In genomic region chr14:73717247-73717646, GRCh38 we compare ENCODE assay signal across 15 cellular contexts. TPM values are rescaled to one million over a fixed set of nuclear protein-coding genes. Genes with fewer than 3 reads are reported as not detected.
DNase-seq lines count a peak whose midpoint lies in the region; ATAC-seq, FAIRE-seq and TF ChIP-seq lines count a peak whose summit lies in the region.
"Had no signal": no experiment of that assay in that cellular context is flagged by ENCODE, and none has a peak within 500 bp of the region (broad histone marks: within the 10 kb centered on the region; RNA-seq: fewer than 3 reads in every experiment).

No MANE protein-coding gene starts in this region.

- peak overlapping the region; percentile 29 for H3K4me2 ChIP-seq in neuronal stem cell (ENCODE audit: insufficient read depth, low read length, poor library complexity, severe bottlenecking)

- H2BK5ac ChIP-seq in neuronal stem cell (ENCODE audit: low read length): no peak overlapping the region

- H3K27ac ChIP-seq in dorsolateral prefrontal cortex (peak overlapping the region in 55 of 59 donors; percentile 27 to 99 (median 90)), neuronal stem cell (replicated peaks; ENCODE audit: low read length) (no peak overlapping the region)
- H3K27ac ChIP-seq: body of pancreas, lower lobe of right lung had no signal

- no peak overlapping the region for H2BK120ac ChIP-seq in neuronal stem cell (ENCODE audit: low read depth, low read length)

- H3K14ac ChIP-seq in neuronal stem cell (ENCODE audit: low read length): no peak overlapping the region

- peak; percentile 10 for DNase-seq in D721Med (ENCODE audit: insufficient read length, low spot score)
- DNase-seq in M059J (ENCODE audit: low read depth): peak; percentile 34
- peak in 1 of 10 donors; percentile 5 for DNase-seq in dorsolateral prefrontal cortex
- no peak for DNase-seq in neuronal stem cell (ENCODE audit: low spot score)
- no peak for DNase-seq in DMS53 (lab: John Stamatoyannopoulos, UW)
- DNase-seq in NCI-H128 (lab: John Stamatoyannopoulos, UW; ENCODE audit: unreplicated experiment): no peak
- DNase-seq: Caco-2; KG1; lower lobe of right lung; NCI-H524; stimulated activated CD8-positive, alpha-beta memory T cell treated with anti-CD3 and anti-CD28 coated beads, Interleukin-4, amount 100 ng/mL, for 48 hours; T-cell had no signal

- H2AK5ac ChIP-seq in neuronal stem cell (ENCODE audit: low read depth, low read length): peak overlapping the region; percentile 40

- H4K8ac ChIP-seq in neuronal stem cell (ENCODE audit: low read depth, low read length): no peak overlapping the region

- FAIRE-seq in D721Med (lab: Jason Lieb, UNC): no peak

- H2BK12ac ChIP-seq in neuronal stem cell (ENCODE audit: low read length): no peak overlapping the region

- ATAC-seq in HG03571 (IDR thresholded peaks at IDR 0.05; ENCODE audit: unreplicated experiment) (no peak), GM21390 (IDR thresholded peaks at IDR 0.05; ENCODE audit: unreplicated experiment) (no peak)
- ATAC-seq: body of pancreas, lower lobe of right lung, T-cell had no signal

- WGBS in neuronal stem cell (ENCODE audit: extremely low coverage in 2 of 2, insufficient read length in 2 of 2, insufficient replicate concordance in 1 of 2), 2 donors: no CpG with 5 or more reads among the region's 2 CpGs

- H3K27me3 ChIP-seq in dorsolateral prefrontal cortex (no peaks in the 10 kb centered on the region), neuronal stem cell (ENCODE audit: control insufficient read depth in 3 of 3, insufficient read depth in 3 of 3, low read depth in 1 of 3, low read length in 3 of 3) (no peaks in the 10 kb centered on the region)
- H3K27me3 ChIP-seq: body of pancreas had no signal

- no peak overlapping the region for H2AFZ ChIP-seq in neuronal stem cell (ENCODE audit: low read length)

- intact Hi-C loops in dorsolateral prefrontal cortex (cut with DNase I): loop anchor here in 1 of 2 donors (5.0 to 10.0 kb wide), 2 partner anchors 40 to 222 kb away; partner anchors contain the start of gene RIOX1

- no peak overlapping the region for H3K4ac ChIP-seq in neuronal stem cell (ENCODE audit: low read length)

- H3K79me1 ChIP-seq in neuronal stem cell (ENCODE audit: low read depth, low read length): peaks cover 6% of the 10 kb centered on the region

- peaks cover 15 to 24% of the 10 kb centered on the region in 2 donors for H3K4me1 ChIP-seq in neuronal stem cell (ENCODE audit: control insufficient read depth in 2 of 2, insufficient read depth in 1 of 2, low read depth in 1 of 2, low read length in 2 of 2)

- no peak overlapping the region for H3K18ac ChIP-seq in neuronal stem cell (ENCODE audit: low read length)

- H3K4me3 ChIP-seq in dorsolateral prefrontal cortex: peak overlapping the region in 43 of 59 donors; percentile 19 to 93 (median 51)
- peak overlapping the region in 1 of 2 donors; percentile 24 for H3K4me3 ChIP-seq in neuronal stem cell (ENCODE audit: low read length in 2 of 2)
- H3K4me3 ChIP-seq: body of pancreas, lower lobe of right lung had no signal

- H3K36me3 ChIP-seq in neuronal stem cell (replicated peaks in 1 of 2; ENCODE audit: control insufficient read depth in 2 of 2, insufficient read depth in 2 of 2, low read length in 2 of 2): peaks cover 4 to 63% of the 10 kb centered on the region in 2 donors

- no peak overlapping the region for H3K9ac ChIP-seq in neuronal stem cell (ENCODE audit: low read depth, low read length, poor library complexity)

- H3K23ac ChIP-seq in neuronal stem cell (ENCODE audit: low read depth, low read length, poor library complexity): no peak overlapping the region

- peaks cover 0 to 2% of the 10 kb centered on the region in 2 donors for H3K9me3 ChIP-seq in neuronal stem cell (replicated peaks in 1 of 2; ENCODE audit: control insufficient read depth in 2 of 2, insufficient read depth in 1 of 2, low read depth in 1 of 2, low read length in 2 of 2)
- H3K9me3 ChIP-seq: body of pancreas, Caco-2, lower lobe of right lung had no signal

- no peak overlapping the region for H2BK15ac ChIP-seq in neuronal stem cell (ENCODE audit: low read length)

- no peak overlapping the region for H4K91ac ChIP-seq in neuronal stem cell (ENCODE audit: low read depth, low read length, poor library complexity)

- no peak for TF ChIP-seq CTCF in D721Med (IDR thresholded peaks at IDR 0.05; ENCODE audit: insufficient read depth, missing control alignments)
- TF ChIP-seq CTCF in dorsolateral prefrontal cortex (IDR thresholded peaks at IDR 0.05 in 54 of 56, conservative IDR thresholded peaks at IDR 0.05 in 2 of 56; ENCODE audit: low read depth in 1 of 56, partially characterized antibody in 56 of 56): no peak

RNA-seq across cellular contexts. Expression of gene PNMA1, which starts 3.1 kb away (rescaled TPM):
- 8.6 and 16.8 TPM in 2 replicates for total RNA-seq in M059J (2014; rRNA removed; shearing (Covaris generic))
- 100 to 1,000 TPM in 119 of 120 experiments, 10 to 100 TPM in 1; 87.5 to 250 (median 176) TPM for total RNA-seq in dorsolateral prefrontal cortex
- 48.0 TPM for polyA plus RNA-seq in neuronal stem cell (2013, experiment 1 of 2)
- 49.4 TPM for polyA plus RNA-seq in neuronal stem cell (2013, experiment 2 of 2)

Comparison
In these comparisons a context has a peak if more than half of its experiments do, and no peak if none do; other contexts are left out.
1. DNase-seq: peak in D721Med (single experiment) and M059J (single experiment); none in neuronal stem cell (single experiment), DMS53 (single experiment) and NCI-H128 (single experiment).